ENCODE assay signal across 8 cellular contexts in the genomic region with DNA sequence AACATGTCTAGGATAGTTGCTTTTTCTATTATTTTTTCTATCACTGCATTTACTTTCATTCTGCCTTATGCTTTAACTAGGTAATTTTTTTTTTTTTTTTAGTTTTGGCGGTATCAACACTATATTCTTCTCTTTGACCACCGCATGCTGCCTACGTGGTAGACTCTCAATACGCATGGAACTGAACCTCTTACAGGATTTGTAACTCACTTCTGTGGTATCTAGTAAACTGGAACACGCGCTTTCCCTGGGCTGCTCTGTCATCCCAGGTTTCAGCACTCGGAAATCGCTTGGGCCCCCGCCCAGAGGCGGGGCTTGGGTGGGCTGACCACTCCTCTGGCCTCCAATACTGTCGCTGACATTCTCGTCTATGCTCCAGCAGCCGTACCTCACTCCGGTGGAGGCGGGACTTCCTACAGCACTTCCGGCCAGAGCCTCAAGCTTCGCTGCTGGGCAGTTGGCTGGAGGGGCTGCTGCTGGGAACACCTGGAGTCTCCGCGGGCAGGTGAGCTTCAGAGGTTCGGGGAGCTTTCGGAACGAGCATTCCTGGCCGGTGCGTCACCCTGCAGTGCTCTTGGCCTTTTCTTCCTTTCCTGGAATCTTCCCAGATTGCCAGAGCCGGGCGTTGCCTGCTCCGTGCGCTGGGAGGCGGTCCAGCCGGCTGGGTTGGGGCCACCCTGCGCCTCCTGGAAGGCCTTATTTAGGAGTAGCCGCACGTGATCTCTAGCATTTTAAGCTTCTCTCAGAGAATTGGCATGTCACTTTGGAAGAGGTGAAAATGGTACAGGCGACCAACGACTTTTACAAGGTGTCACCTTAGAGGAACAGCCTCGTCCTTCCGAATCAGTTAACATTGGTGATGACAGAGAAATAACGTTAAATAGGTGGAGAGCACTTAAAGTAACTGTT. TPM values are rescaled to one million over a fixed set of nuclear protein-coding genes. Genes with fewer than 3 reads are reported as not detected.
DNase-seq lines count a peak whose midpoint lies in the region; ATAC-seq and TF ChIP-seq lines count a peak whose summit lies in the region.

A gene with protein sequence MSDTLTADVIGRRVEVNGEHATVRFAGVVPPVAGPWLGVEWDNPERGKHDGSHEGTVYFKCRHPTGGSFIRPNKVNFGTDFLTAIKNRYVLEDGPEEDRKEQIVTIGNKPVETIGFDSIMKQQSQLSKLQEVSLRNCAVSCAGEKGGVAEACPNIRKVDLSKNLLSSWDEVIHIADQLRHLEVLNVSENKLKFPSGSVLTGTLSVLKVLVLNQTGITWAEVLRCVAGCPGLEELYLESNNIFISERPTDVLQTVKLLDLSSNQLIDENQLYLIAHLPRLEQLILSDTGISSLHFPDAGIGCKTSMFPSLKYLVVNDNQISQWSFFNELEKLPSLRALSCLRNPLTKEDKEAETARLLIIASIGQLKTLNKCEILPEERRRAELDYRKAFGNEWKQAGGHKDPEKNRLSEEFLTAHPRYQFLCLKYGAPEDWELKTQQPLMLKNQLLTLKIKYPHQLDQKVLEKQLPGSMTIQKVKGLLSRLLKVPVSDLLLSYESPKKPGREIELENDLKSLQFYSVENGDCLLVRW (plus strand): TSS at position 428 of the 909 bp plus-strand sequence. CDS start 12,623 bp downstream, outside the sequence.

- H3K9ac ChIP-seq in mucosa of rectum (ENCODE audit: low read depth in 1 of 2, low read length in 2 of 2) = peak within 1 kb of the TSS; percentile 79 to 84

- peak within 1 kb of the TSS; percentile 65 for H3K4me3 ChIP-seq in Jurkat, Clone E6-1 (ENCODE audit: low read length)
- H3K4me3 ChIP-seq in Panc1 (ENCODE audit: low read depth in 2 of 2, low read length in 2 of 2) (peak within 1 kb of the TSS; percentile 81 to 93), mucosa of rectum (ENCODE audit: low read length in 2 of 2) (peak within 1 kb of the TSS; percentile 87)

- DNase-seq in DMS153 treated with DMSO at 0.1 percent for 48 hours (lab: John Stamatoyannopoulos, UW; ENCODE audit: unreplicated experiment) (peak; percentile 58), Panc1 (ENCODE audit: low read depth, low spot score) (peak; percentile 97), erythroblast (lab: John Stamatoyannopoulos, UW) (peak; percentile 94 to 96)
- peak; percentile 84 for DNase-seq in Jurkat, Clone E6-1 (ENCODE audit: low read depth, low spot score)
- DNase-seq in activated T-cell treated with anti-CD3 and anti-CD28 coated beads, Interleukin-2, amount 50 U/mL, for 4 hours = peak; percentile 76
- DNase-seq in stimulated activated CD8-positive, alpha-beta memory T cell treated with anti-CD3 and anti-CD28 coated beads, Interleukin-4, amount 100 ng/mL, for 48 hours = peak; percentile 94

- no peaks in the 10 kb centered on the region for H3K9me3 Mint-ChIP-seq in activated T-cell treated with anti-CD3 and anti-CD28 coated beads, Interleukin-2, amount 50 U/mL, for 4 hours

- no peaks in the 10 kb centered on the region for H3K36me3 ChIP-seq in Panc1 (ENCODE audit: control insufficient read depth, insufficient read depth, low read length)
- no peaks in the 10 kb centered on the region for H3K36me3 ChIP-seq in mucosa of rectum (ENCODE audit: control insufficient read depth in 2 of 2, insufficient read depth in 2 of 2, low read length in 2 of 2)

- H3K27me3 ChIP-seq in Panc1 (ENCODE audit: control insufficient read depth, insufficient read depth, low read length) (no peaks in the 10 kb centered on the region), mucosa of rectum (ENCODE audit: control insufficient read depth in 2 of 2, insufficient read depth in 2 of 2, low read length in 2 of 2) (no peaks in the 10 kb centered on the region)

- POLR2A ChIA-PET in Panc1 (lab: Charles Lee) = interaction anchor here (0.6 kb wide), 2 partner anchors 37 to 38 kb away, joined by 3 read pairs; no protein-coding TSS in a partner anchor

- H3K9me3 ChIP-seq in Panc1 (ENCODE audit: control insufficient read depth, insufficient read depth, low read depth, low read length) (no peaks in the 10 kb centered on the region), mucosa of rectum (ENCODE audit: control insufficient read depth in 2 of 2, low read length in 2 of 2) (no peaks in the 10 kb centered on the region)

- peak; percentile 88 for TF ChIP-seq POLR2A in erythroblast (IDR thresholded peaks at IDR 0.05; ENCODE audit: low read length)

- TSS peak; percentile 86 for BruUV-seq in Panc1 (replicated peaks; lab: Mats Ljungman, UMichigan)

- H3K27ac ChIP-seq in Panc1 (ENCODE audit: low read length) (peak within 1 kb of the TSS; percentile 94), mucosa of rectum (ENCODE audit: low read depth in 2 of 2, low read length in 2 of 2) (peak within 1 kb of the TSS; percentile 86 to 89)

- intact Hi-C loops in Panc1 (cut with micrococcal nuclease; ENCODE audit: unreplicated experiment) = loop anchor here (5.0 kb wide), 2 partner anchors 35 to 50 kb away; no protein-coding TSS in a partner anchor

- CTCF ChIA-PET in Panc1 (lab: Charles Lee) = interaction anchor here (0.6 to 0.7 kb wide), 2 partner anchors 45 to 138 kb away, joined by 3 to 10 read pairs; no protein-coding TSS in a partner anchor

- H3K4me1 ChIP-seq in Panc1 (ENCODE audit: control insufficient read depth, insufficient read depth, low read length) (peaks cover 5% of the 10 kb centered on the region), mucosa of rectum (ENCODE audit: control insufficient read depth in 2 of 2, insufficient read depth in 2 of 2, low read length in 2 of 2) (peaks cover 0 to 4% of the 10 kb centered on the region in 2 donors)

- H3K4me1 Mint-ChIP-seq in activated T-cell treated with anti-CD3 and anti-CD28 coated beads, Interleukin-2, amount 50 U/mL, for 4 hours (ENCODE audit: low read depth) = peaks cover 32% of the 10 kb centered on the region

- H3K27me3 Mint-ChIP-seq in activated T-cell treated with anti-CD3 and anti-CD28 coated beads, Interleukin-2, amount 50 U/mL, for 4 hours (ENCODE audit: low read depth) = no peaks in the 10 kb centered on the region

- peak within 1 kb of the TSS; percentile 98 for H3K4me3 Mint-ChIP-seq in activated T-cell treated with anti-CD3 and anti-CD28 coated beads, Interleukin-2, amount 50 U/mL, for 4 hours

- no peak for TF ChIP-seq CTCF in Panc1 (IDR thresholded peaks at IDR 0.05)

- in situ Hi-C loops in Panc1 (cut with HindIII; ENCODE audit: low pct_unique_long_range_greater_than_20kb, low sequenced_read_pairs) = no loop called here

- H3K36me3 Mint-ChIP-seq in activated T-cell treated with anti-CD3 and anti-CD28 coated beads, Interleukin-2, amount 50 U/mL, for 4 hours (ENCODE audit: insufficient read depth) = peaks cover 2% of the 10 kb centered on the region

- peak; percentile 100 for ATAC-seq in GM21619 (IDR thresholded peaks at IDR 0.05; ENCODE audit: unreplicated experiment)
- peak; percentile 100 for ATAC-seq in Panc1
- ATAC-seq in activated T-cell treated with anti-CD3 and anti-CD28 coated beads, Interleukin-2, amount 50 U/mL, for 4 hours = peak; percentile 99

RNA-seq across cellular contexts. Expression of the gene that starts here (rescaled TPM):
- polyA plus RNA-seq in Jurkat, Clone E6-1 (2012; ENCODE audit: insufficient read depth, insufficient read length) = 68.4 TPM
- total RNA-seq in Panc1 (2021; ENCODE audit: unreplicated experiment) = 72.0 TPM
- polyA plus RNA-seq in Panc1 (2012; ENCODE audit: insufficient read length) = 56.0 TPM
- 10 to 100 TPM; 20.4 to 24.7 (median 23.9) TPM for total RNA-seq in activated T-cell treated with anti-CD3 and anti-CD28 coated beads, Interleukin-2, amount 50 U/mL, for 4 hours

Comparison
In these comparisons a context has a peak if more than half of its experiments do, and no peak if none do; other contexts are left out.
1. Peak in every context shown above with its lines: DNase-seq, ATAC-seq, H3K4me3 ChIP-seq and H3K27ac ChIP-seq.